8 cellular contexts compared by ENCODE assay signal in the genomic region with DNA sequence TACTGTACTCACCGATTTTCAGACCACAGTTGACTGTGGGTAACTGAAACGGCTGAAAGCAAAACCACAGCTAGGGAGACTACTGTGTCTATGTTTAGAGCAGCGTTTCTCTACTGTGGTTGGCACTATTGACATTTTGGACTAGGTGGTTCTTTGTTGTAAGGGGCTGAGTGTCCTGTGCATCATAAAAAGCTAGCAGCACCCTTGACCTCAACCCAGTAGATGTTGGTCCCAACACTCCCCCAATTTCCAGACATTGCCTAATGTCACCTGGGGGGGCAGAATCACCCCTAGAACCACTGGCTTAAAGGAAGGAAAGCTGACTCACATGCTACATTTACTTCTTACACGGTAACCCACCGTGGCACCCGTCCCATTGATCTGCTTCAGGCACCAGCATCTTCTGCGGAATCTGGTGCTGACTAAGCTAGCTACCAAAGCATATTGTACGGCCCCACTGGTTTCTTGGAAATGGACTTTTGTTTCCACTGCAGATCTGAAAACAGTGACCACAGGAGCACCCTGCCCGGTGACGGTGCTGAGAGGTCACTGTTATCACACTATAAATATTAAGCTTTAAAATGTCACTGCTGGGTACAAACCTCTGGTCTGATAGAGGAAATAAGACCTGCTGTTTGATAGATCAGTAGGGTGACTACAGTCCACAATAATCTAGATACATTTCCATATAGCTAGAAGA.
DNase-seq lines count a peak whose midpoint lies in the region; ATAC-seq and TF ChIP-seq lines count a peak whose summit lies in the region.

No MANE protein-coding gene starts in this region.

- TF ChIP-seq POLR2A in breast epithelium (IDR thresholded peaks at IDR 0.05) = no peak

- peaks cover 10 to 20% of the 10 kb centered on the region in 2 donors for H3K27me3 Mint-ChIP-seq in CD4-positive, alpha-beta memory T cell

- peak overlapping the region; percentile 69 for H3K4me2 ChIP-seq in KMS-11

- H2AFZ ChIP-seq in KMS-11 (ENCODE audit: low read depth) = peak overlapping the region; percentile 62; the same call in 1 of the 2 replicates

- no peaks in the 10 kb centered on the region for H3K27me3 ChIP-seq in CD4-positive, alpha-beta memory T cell (ENCODE audit: insufficient read depth, low read length)
- H3K27me3 ChIP-seq in KMS-11 (ENCODE audit: insufficient read depth, low read depth) (no peaks in the 10 kb centered on the region), left ventricle myocardium inferior (ENCODE audit: low read depth) (peaks cover 59% of the 10 kb centered on the region), breast epithelium (peaks cover 0 to 9% of the 10 kb centered on the region in 2 donors)

- H3K79me2 ChIP-seq in KMS-11 (ENCODE audit: insufficient read depth, low read depth) = no peaks in the 10 kb centered on the region

- H3K9me3 Mint-ChIP-seq in CD4-positive, alpha-beta memory T cell = no peaks in the 10 kb centered on the region

- TF ChIP-seq CTCF in KMS-11 (conservative IDR thresholded peaks at IDR 0.05; ENCODE audit: low read depth, low read length) (0 out of 2 replicates have a peak, but pooled peaks have one; percentile 33), left ventricle myocardium inferior (IDR thresholded peaks at IDR 0.05; ENCODE audit: borderline replicate concordance) (no peak), breast epithelium (IDR thresholded peaks at IDR 0.05) (no peak)

- peak overlapping the region; percentile 36 to 93 (median 84) for H3K4me3 Mint-ChIP-seq in CD4-positive, alpha-beta memory T cell

- H3K4me1 ChIP-seq in CD4-positive, alpha-beta memory T cell (ENCODE audit: insufficient read depth, low read length) = peaks cover 19% of the 10 kb centered on the region
- H3K4me1 ChIP-seq in KMS-11 (ENCODE audit: low read depth, poor library complexity, severe bottlenecking) (peaks cover 50% of the 10 kb centered on the region), left ventricle myocardium inferior (peaks cover 4% of the 10 kb centered on the region), breast epithelium (no peaks in the 10 kb centered on the region)

- no peak overlapping the region for H3K4me3 ChIP-seq in CD4-positive, alpha-beta memory T cell (ENCODE audit: low read length in 2 of 2)
- H3K4me3 ChIP-seq in KMS-11 (IDR thresholded peaks at IDR 0.05; ENCODE audit: insufficient read depth, low read depth, low read length) = no peak overlapping the region
- H3K4me3 ChIP-seq in left ventricle myocardium inferior = no peak overlapping the region
- H3K4me3 ChIP-seq in breast epithelium = no peak overlapping the region

- no peaks in the 10 kb centered on the region for H4K20me1 ChIP-seq in KMS-11 (ENCODE audit: insufficient read depth)

- intact Hi-C loops in CD4-positive, alpha-beta memory T cell (cut with micrococcal nuclease) = no loop called here
- intact Hi-C loops in left ventricle myocardium inferior (cut with micrococcal nuclease) = loop anchor here (10.0 kb wide), 1 partner anchor 64 kb away; no protein-coding TSS in a partner anchor
- intact Hi-C loops in breast epithelium (cut with DNase I; ENCODE audit: low total_unique reads) = no loop called here

- POLR2A ChIA-PET in CD4-positive, alpha-beta memory T cell (lab: Charles Lee; ENCODE audit: partially characterized antibody) = no interaction called here

- no peaks in the 10 kb centered on the region for H3K9me3 ChIP-seq in CD4-positive, alpha-beta memory T cell (ENCODE audit: control insufficient read depth in 1 of 2, low read length in 2 of 2)
- H3K9me3 ChIP-seq in left ventricle myocardium inferior (replicated peaks) = no peaks in the 10 kb centered on the region
- no peaks in the 10 kb centered on the region for H3K9me3 ChIP-seq in breast epithelium

- no peak overlapping the region for H3K27ac ChIP-seq in CD4-positive, alpha-beta memory T cell (ENCODE audit: low read depth, low read length)
- peak overlapping the region; percentile 88 for H3K27ac ChIP-seq in KMS-11
- H3K27ac ChIP-seq in left ventricle myocardium inferior (replicated peaks) = no peak overlapping the region
- no peak overlapping the region for H3K27ac ChIP-seq in breast epithelium

- H3K4me1 Mint-ChIP-seq in CD4-positive, alpha-beta memory T cell = peaks cover 15 to 27% (median 23%) of the 10 kb centered on the region in 4 donors

- H3K36me3 Mint-ChIP-seq in CD4-positive, alpha-beta memory T cell = no peaks in the 10 kb centered on the region

- H3K36me3 ChIP-seq in CD4-positive, alpha-beta memory T cell (ENCODE audit: insufficient read depth, low read length) = no peaks in the 10 kb centered on the region
- H3K36me3 ChIP-seq in KMS-11 (ENCODE audit: insufficient read depth) (no peaks in the 10 kb centered on the region), left ventricle myocardium inferior (no peaks in the 10 kb centered on the region), breast epithelium (no peaks in the 10 kb centered on the region)

- CTCF ChIA-PET in CD4-positive, alpha-beta memory T cell (lab: Charles Lee; ENCODE audit: partially characterized antibody) = interaction anchor here (0.8 kb wide), 1 partner anchor 13 kb away, joined by 3 read pairs; no protein-coding TSS in a partner anchor

- peak overlapping the region; percentile 26; the same call in 1 of the 2 replicates for H3K9ac ChIP-seq in KMS-11

- peak; percentile 88 for ATAC-seq in GM21526 (IDR thresholded peaks at IDR 0.05; ENCODE audit: low FRiP score, unreplicated experiment)

- DNase-seq in CD4-positive, alpha-beta memory T cell = peak; percentile 20 to 59 (median 26)
- DNase-seq in activated T-cell treated with anti-CD3 and anti-CD28 coated beads, Interleukin-2, amount 50 U/mL, for 48 hours = peak; percentile 71 to 75
- DNase-seq in stimulated activated CD8-positive, alpha-beta memory T cell treated with anti-CD3 and anti-CD28 coated beads, Interleukin-15, amount 100 ng/mL, for 1 hour (ENCODE audit: low read depth) = peak; percentile 23
- no peak for DNase-seq in left ventricle myocardium inferior
- no peak for DNase-seq in breast epithelium (ENCODE audit: low spot score in 2 of 2)
- no peak for DNase-seq in kidney tubule cell (ENCODE audit: low spot score)

- peak overlapping the region in 4 of 7 donors; percentile 48 to 86 (median 73) for H3K27ac Mint-ChIP-seq in CD4-positive, alpha-beta memory T cell

Comparison
In these comparisons a context has a peak if more than half of its experiments do, and no peak if none do; other contexts are left out.
1. DNase-seq: peak in CD4-positive, alpha-beta memory T cell (5 of 5), activated T-cell treated with anti-CD3 and anti-CD28 coated beads, Interleukin-2, amount 50 U/mL, for 48 hours (2 of 2) and stimulated activated CD8-positive, alpha-beta memory T cell treated with anti-CD3 and anti-CD28 coated beads, Interleukin-15, amount 100 ng/mL, for 1 hour (single experiment); none in left ventricle myocardium inferior (single experiment), breast epithelium (0 of 2) and kidney tubule cell (single experiment).